26 cellular contexts compared by ENCODE assay signal in genomic region chr11:299081-299891, GRCh38. TPM values are rescaled to one million over a fixed set of nuclear protein-coding genes. Genes with fewer than 3 reads are reported as not detected.
DNase-seq lines count a peak whose midpoint lies in the region; ATAC-seq and TF ChIP-seq lines count a peak whose summit lies in the region.
"Had no signal": no experiment of that assay in that cellular context is flagged by ENCODE, and none has a peak within 500 bp of the region (broad histone marks: within the 10 kb centered on the region; RNA-seq: fewer than 3 reads in every experiment).

TSS of gene IFITM5 (minus strand) at chr11:299526. CDS start at chr11:299490, 36 bp downstream.

- H3K27me3 ChIP-seq in Loucy (ENCODE audit: insufficient read depth, low read length, poor library complexity, severe bottlenecking) = no peaks in the 10 kb centered on the region
- peaks cover 71% of the 10 kb centered on the region for H3K27me3 ChIP-seq in left ventricle myocardium inferior (ENCODE audit: low read depth)
- no peaks in the 10 kb centered on the region for H3K27me3 ChIP-seq in neuronal stem cell (ENCODE audit: control insufficient read depth in 3 of 3, insufficient read depth in 3 of 3, low read depth in 1 of 3, low read length in 3 of 3)

- CTCF ChIA-PET in activated CD4-positive, alpha-beta T cell treated with anti-CD3 and anti-CD28 coated beads, Interleukin-2, amount 10 ng/mL, durations not matched to agents 7 days and 5 days (lab: Charles Lee) = interaction anchor here (0.9 to 1.3 kb wide), 3 partner anchors 41 to 104 kb away, joined by 3 read pairs; no protein-coding TSS in a partner anchor

- H3K27ac ChIP-seq in left ventricle myocardium inferior (replicated peaks) (peak within 1 kb of the TSS; percentile 36), neuronal stem cell (replicated peaks; ENCODE audit: low read length) (no peak within 1 kb of the TSS)
- H3K27ac ChIP-seq: 22Rv1, C4-2B had no signal

- TF ChIP-seq CTCF in Loucy (conservative IDR thresholded peaks at IDR 0.05; ENCODE audit: low read length) (no peak), left ventricle myocardium inferior (IDR thresholded peaks at IDR 0.05; ENCODE audit: borderline replicate concordance) (no peak)

- H3K18ac ChIP-seq in neuronal stem cell (ENCODE audit: low read length) = peak within 1 kb of the TSS; percentile 86

- H3K36me3 ChIP-seq in Loucy (ENCODE audit: insufficient read depth, low read length) (no peaks in the 10 kb centered on the region), left ventricle myocardium inferior (no peaks in the 10 kb centered on the region), neuronal stem cell (replicated peaks in 1 of 2; ENCODE audit: control insufficient read depth in 2 of 2, insufficient read depth in 2 of 2, low read length in 2 of 2) (peaks cover 4 to 5% of the 10 kb centered on the region in 2 donors)
- H3K36me3 ChIP-seq: transverse colon had no signal

- H3K4ac ChIP-seq in neuronal stem cell (ENCODE audit: low read length) = no peak within 1 kb of the TSS

- peak within 1 kb of the TSS; percentile 66 for H2BK5ac ChIP-seq in neuronal stem cell (ENCODE audit: low read length)

- no peaks in the 10 kb centered on the region for H3K9me3 Mint-ChIP-seq in activated CD4-positive, alpha-beta T cell treated with anti-CD3 and anti-CD28 coated beads, Interleukin-2, amount 10 ng/mL, durations not matched to agents 7 days and 5 days
- H3K9me3 Mint-ChIP-seq: activated CD4-positive, alpha-beta memory T cell treated with anti-CD3 and anti-CD28 coated beads for 36 hours; dendritic cell treated with granulocyte-macrophage colony-stimulating factor and Interleukin-4, amounts not matched to agents 40 ng/mL and 50 ng/mL, for 4 days; HFFc6; stimulated activated memory B cell treated with anti-CD40 and anti-IgM and Interleukin-4, amounts not matched to agents 10 μg/mL and 1 μg/mL and 100 μg/mL, for 72 hours had no signal

- no CpG with 5 or more reads among the region's 40 CpGs for WGBS in neuronal stem cell (ENCODE audit: extremely low coverage in 2 of 2, insufficient read length in 2 of 2, insufficient replicate concordance in 1 of 2), 2 donors

- H3K9me3 ChIP-seq in Loucy (ENCODE audit: insufficient read depth, low read depth, low read length) (no peaks in the 10 kb centered on the region), left ventricle myocardium inferior (replicated peaks) (no peaks in the 10 kb centered on the region), neuronal stem cell (replicated peaks in 1 of 2; ENCODE audit: control insufficient read depth in 2 of 2, insufficient read depth in 1 of 2, low read depth in 1 of 2, low read length in 2 of 2) (peaks cover 4 to 5% of the 10 kb centered on the region in 2 donors)
- H3K9me3 ChIP-seq: gastroesophageal sphincter, transverse colon had no signal

- peaks cover 3% of the 10 kb centered on the region for H3K36me3 Mint-ChIP-seq in activated CD4-positive, alpha-beta T cell treated with anti-CD3 and anti-CD28 coated beads, Interleukin-2, amount 10 ng/mL, durations not matched to agents 7 days and 5 days (ENCODE audit: low read depth)
- H3K36me3 Mint-ChIP-seq: activated CD4-positive, alpha-beta memory T cell treated with anti-CD3 and anti-CD28 coated beads for 36 hours; brain had no signal

- H2BK15ac ChIP-seq in neuronal stem cell (ENCODE audit: low read length) = peak within 1 kb of the TSS; percentile 90

- H3K4me3 ChIP-seq in Loucy (ENCODE audit: low read length, poor library complexity, severe bottlenecking) (no peak within 1 kb of the TSS), left ventricle myocardium inferior (no peak within 1 kb of the TSS), neuronal stem cell (ENCODE audit: low read length in 2 of 2) (no peak within 1 kb of the TSS)
- H3K4me3 ChIP-seq: gastroesophageal sphincter, transverse colon had no signal

- no peaks in the 10 kb centered on the region for H3K79me2 ChIP-seq in Loucy (ENCODE audit: insufficient read depth, low read length)

- H3K9me2 ChIP-seq in Loucy (replicated peaks; ENCODE audit: low read depth, low read length) = no peaks in the 10 kb centered on the region

- peaks cover 25% of the 10 kb centered on the region for H3K4me1 Mint-ChIP-seq in activated CD4-positive, alpha-beta T cell treated with anti-CD3 and anti-CD28 coated beads, Interleukin-2, amount 10 ng/mL, durations not matched to agents 7 days and 5 days

- peaks cover 1% of the 10 kb centered on the region for H3K27me3 Mint-ChIP-seq in activated CD4-positive, alpha-beta T cell treated with anti-CD3 and anti-CD28 coated beads, Interleukin-2, amount 10 ng/mL, durations not matched to agents 7 days and 5 days
- H3K27me3 Mint-ChIP-seq: brain; stimulated activated memory B cell treated with anti-CD40 and anti-IgM and Interleukin-4, amounts not matched to agents 10 μg/mL and 1 μg/mL and 100 μg/mL, for 72 hours had no signal

- peak within 1 kb of the TSS; percentile 28 for H2AK5ac ChIP-seq in neuronal stem cell (ENCODE audit: low read depth, low read length)

- H4K91ac ChIP-seq in neuronal stem cell (ENCODE audit: low read depth, low read length, poor library complexity) = no peak within 1 kb of the TSS

- H3K4me2 ChIP-seq in Loucy (ENCODE audit: low read depth, low read length, poor library complexity, severe bottlenecking) (peak within 1 kb of the TSS; percentile 49), neuronal stem cell (ENCODE audit: insufficient read depth, low read length, poor library complexity, severe bottlenecking) (peak within 1 kb of the TSS; percentile 11)

- no peaks in the 10 kb centered on the region for H4K20me1 ChIP-seq in Loucy (ENCODE audit: insufficient read depth, low read length, poor library complexity, severe bottlenecking)

- no peaks in the 10 kb centered on the region for H3F3A ChIP-seq in Loucy (ENCODE audit: low read depth)

- ATAC-seq in HG02970 (IDR thresholded peaks at IDR 0.05; ENCODE audit: low FRiP score, unreplicated experiment) = no peak
- ATAC-seq: gastroesophageal sphincter; PC-3; stimulated activated memory B cell treated with anti-CD40 and anti-IgM and Interleukin-4, amounts not matched to agents 10 μg/mL and 1 μg/mL and 100 μg/mL, for 72 hours had no signal

- H2BK120ac ChIP-seq in neuronal stem cell (ENCODE audit: low read depth, low read length) = peak within 1 kb of the TSS; percentile 10

- no peak within 1 kb of the TSS for H3K14ac ChIP-seq in neuronal stem cell (ENCODE audit: low read length)

- DNase-seq in activated CD4-positive, alpha-beta T cell treated with anti-CD3 and anti-CD28 coated beads for 1 hour = peak; percentile 62
- DNase-seq in activated CD4-positive, alpha-beta T cell treated with anti-CD3 and anti-CD28 coated beads, Interleukin-2, amount 10 ng/mL, durations not matched to agents 7 days and 5 days = no peak
- peak; percentile 13 for DNase-seq in left ventricle myocardium inferior
- DNase-seq in neuronal stem cell (ENCODE audit: low spot score) = no peak
- DNase-seq in NCI-H524 (lab: John Stamatoyannopoulos, UW) = no peak
- DNase-seq in SW480 (ENCODE audit: low spot score) = no peak
- DNase-seq: activated gamma-delta T cell, DMS79 treated with DMSO at 0.1 percent for 48 hours, HFFc6, mammary epithelial cell, NCI-H1092, NCI-H748 treated with DMSO at 0.1 percent for 48 hours, PC-3, small intestine had no signal

- H2AFZ ChIP-seq in Loucy (ENCODE audit: low read length) (no peak within 1 kb of the TSS), neuronal stem cell (ENCODE audit: low read length) (no peak within 1 kb of the TSS)

- intact Hi-C loops in left ventricle myocardium inferior (cut with micrococcal nuclease) = no loop called here

- H3K23ac ChIP-seq in neuronal stem cell (ENCODE audit: low read depth, low read length, poor library complexity) = peak within 1 kb of the TSS; percentile 80

- peaks cover 2% of the 10 kb centered on the region for H3K79me1 ChIP-seq in neuronal stem cell (ENCODE audit: low read depth, low read length)

- H3K9ac ChIP-seq in Loucy (ENCODE audit: low read depth, low read length, poor library complexity, severe bottlenecking) (peak within 1 kb of the TSS; percentile 48), neuronal stem cell (ENCODE audit: low read depth, low read length, poor library complexity) (peak within 1 kb of the TSS; percentile 63)

- H3K27ac Mint-ChIP-seq in activated CD4-positive, alpha-beta T cell treated with anti-CD3 and anti-CD28 coated beads, Interleukin-2, amount 10 ng/mL, durations not matched to agents 7 days and 5 days = no peak within 1 kb of the TSS
- H3K27ac Mint-ChIP-seq: activated CD4-positive, alpha-beta memory T cell treated with anti-CD3 and anti-CD28 coated beads for 36 hours; HFFc6 had no signal

- H4K8ac ChIP-seq in neuronal stem cell (ENCODE audit: low read depth, low read length) = peak within 1 kb of the TSS; percentile 17

- POLR2A ChIA-PET in activated CD4-positive, alpha-beta T cell treated with anti-CD3 and anti-CD28 coated beads, Interleukin-2, amount 10 ng/mL, durations not matched to agents 7 days and 5 days (lab: Charles Lee) = interaction anchor here (0.6 kb wide), 1 partner anchor 18 kb away, joined by 3 read pairs; no protein-coding TSS in a partner anchor

- no peak within 1 kb of the TSS for H3K4me3 Mint-ChIP-seq in activated CD4-positive, alpha-beta T cell treated with anti-CD3 and anti-CD28 coated beads, Interleukin-2, amount 10 ng/mL, durations not matched to agents 7 days and 5 days
- H3K4me3 Mint-ChIP-seq: activated CD4-positive, alpha-beta memory T cell treated with anti-CD3 and anti-CD28 coated beads for 36 hours; dendritic cell treated with granulocyte-macrophage colony-stimulating factor and Interleukin-4, amounts not matched to agents 40 ng/mL and 50 ng/mL, for 4 days; HFFc6; stimulated activated memory B cell treated with anti-CD40 and anti-IgM and Interleukin-4, amounts not matched to agents 10 μg/mL and 1 μg/mL and 100 μg/mL, for 72 hours had no signal

- H2BK12ac ChIP-seq in neuronal stem cell (ENCODE audit: low read length) = peak within 1 kb of the TSS; percentile 1

- H3K4me1 ChIP-seq in Loucy (ENCODE audit: insufficient read depth, low read length, poor library complexity, severe bottlenecking) (peaks cover 15% of the 10 kb centered on the region), left ventricle myocardium inferior (peaks cover 28% of the 10 kb centered on the region), neuronal stem cell (ENCODE audit: control insufficient read depth in 2 of 2, insufficient read depth in 1 of 2, low read depth in 1 of 2, low read length in 2 of 2) (peaks cover 6 to 9% of the 10 kb centered on the region in 2 donors)

RNA-seq across cellular contexts. Expression of gene IFITM5, which starts in this region (rescaled TPM):
- not detected for total RNA-seq in activated CD4-positive, alpha-beta T cell treated with anti-CD3 and anti-CD28 coated beads, Interleukin-2, amount 10 ng/mL, durations not matched to agents 7 days and 5 days
- total RNA-seq in left ventricle myocardium inferior = not detected
- not detected for polyA plus RNA-seq in neuronal stem cell (2013, experiment 1 of 2)
- 0.06 TPM for polyA plus RNA-seq in neuronal stem cell (2013, experiment 2 of 2)
- total RNA-seq: activated CD4-positive, alpha-beta memory T cell treated with anti-CD3 and anti-CD28 coated beads for 36 hours; epithelial cell of proximal tubule; gastroesophageal sphincter; HFFc6; mammary epithelial cell; omental fat pad; PC-3; transverse colon had no signal
- polyA plus RNA-seq: mammary epithelial cell, small intestine had no signal

Comparison
In these comparisons a context has a peak if more than half of its experiments do, and no peak if none do; other contexts are left out.
1. Peak in DNase-seq and H3K27ac ChIP-seq in left ventricle myocardium inferior; RNA of the gene not detected or under 1 TPM.